In genomic region chr1:165829888-165830287, GRCh38 we compare ENCODE assay signal across 1 cellular context.
TF ChIP-seq lines count a peak whose summit lies in the region.

No MANE protein-coding gene starts in this region.

TF ChIP-seq in IMR-90, 13 proteins besides CTCF, POLR2A, EP300 and RAD21:
- TF ChIP-seq CEBPB (IDR thresholded peaks at IDR 0.05; ENCODE audit: low read depth, low read length), result no peak
- no peak for TF ChIP-seq CHD1 (IDR thresholded peaks at IDR 0.05; ENCODE audit: low read depth, low read length)
- TF ChIP-seq SMC3 (IDR thresholded peaks at IDR 0.05; ENCODE audit: low read depth, low read length), result no peak
- no peak for TF ChIP-seq BHLHE40 (IDR thresholded peaks at IDR 0.05; ENCODE audit: low read depth, low read length)
- no peak for TF ChIP-seq MXI1 (IDR thresholded peaks at IDR 0.05; ENCODE audit: borderline replicate concordance, low read depth, low read length)
- no peak for TF ChIP-seq ELK1 (IDR thresholded peaks at IDR 0.05; ENCODE audit: borderline replicate concordance, low read depth, low read length)
- TF ChIP-seq USF2 (IDR thresholded peaks at IDR 0.05; ENCODE audit: low read depth, low read length), result no peak
- no peak for TF ChIP-seq RCOR1 (IDR thresholded peaks at IDR 0.05; ENCODE audit: insufficient replicate concordance, low read length)
- TF ChIP-seq NFE2L2 (IDR thresholded peaks at IDR 0.05; ENCODE audit: low read depth, low read length), result no peak
- TF ChIP-seq RFX5 (IDR thresholded peaks at IDR 0.05; ENCODE audit: low read depth, low read length), result no peak
- no peak for TF ChIP-seq FOS (IDR thresholded peaks at IDR 0.05; ENCODE audit: low read depth, low read length)
- no peak for TF ChIP-seq MAZ (IDR thresholded peaks at IDR 0.05; ENCODE audit: borderline replicate concordance, low read depth, low read length)
- no peak for TF ChIP-seq MAFK (IDR thresholded peaks at IDR 0.05; ENCODE audit: low read depth, low read length)
